8 cellular contexts compared by ENCODE assay signal in the genomic region with DNA sequence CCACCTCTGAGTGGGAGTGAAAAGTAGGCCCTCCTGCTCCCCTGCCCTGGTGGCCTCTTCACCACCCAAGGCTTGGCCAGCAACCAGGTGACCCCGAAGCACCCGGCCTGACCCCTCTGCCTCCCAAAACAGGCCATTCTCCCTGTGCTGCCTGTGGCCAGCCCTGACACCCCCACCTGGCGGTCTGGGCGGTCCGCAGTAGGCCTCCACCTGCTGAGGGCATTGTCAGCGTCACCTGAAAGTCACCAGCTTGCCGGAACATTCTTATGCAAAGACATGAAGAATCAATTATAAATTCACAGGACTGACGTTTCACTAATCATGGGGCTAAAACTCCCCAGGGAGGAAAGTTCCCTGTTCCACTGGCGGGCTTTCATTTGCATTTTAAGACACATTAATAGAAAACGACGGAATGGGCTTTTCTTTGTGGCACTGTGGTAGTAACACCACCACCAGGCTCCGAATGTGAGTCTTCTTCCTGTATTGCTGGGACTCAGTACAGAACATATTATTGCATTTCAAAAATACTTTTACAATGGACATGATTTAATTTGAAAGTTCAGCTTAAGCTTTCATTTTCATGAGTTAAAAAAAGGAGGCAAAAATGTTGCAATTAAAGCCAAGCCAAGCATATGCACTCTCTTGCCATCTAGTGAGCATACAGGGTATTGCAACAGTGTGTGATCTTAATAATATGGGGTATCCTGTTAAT. TPM values are rescaled to one million over a fixed set of nuclear protein-coding genes. Genes with fewer than 3 reads are reported as not detected.
DNase-seq lines count a peak whose midpoint lies in the region; ATAC-seq, FAIRE-seq and TF ChIP-seq lines count a peak whose summit lies in the region.

No MANE protein-coding gene starts in this region.

- TF ChIP-seq POLR2A in A549 (IDR thresholded peaks at IDR 0.05; ENCODE audit: low read length) (no peak), Peyer's patch (IDR thresholded peaks at IDR 0.05) (no peak), upper lobe of left lung (IDR thresholded peaks at IDR 0.05) (no peak)

- POLR2A ChIA-PET in A549 (lab: Yijun Ruan, JAX): interaction anchor here (1.1 kb wide), 1 partner anchor 96 kb away, joined by 3 read pairs; the partner anchor contains the start of gene RNASEH1

- peak in 1 of 2 experiments; percentile 41; a peak in 3 of 6 replicates for ATAC-seq in A549
- ATAC-seq in GM21717 (IDR thresholded peaks at IDR 0.05; ENCODE audit: unreplicated experiment): peak; percentile 68
- peak in 1 of 2 donors; percentile 55 for ATAC-seq in upper lobe of left lung (ENCODE audit: low FRiP score in 2 of 2)

- H3K4me2 ChIP-seq in A549: no peak overlapping the region

- CTCF ChIA-PET in A549 (lab: Yijun Ruan, JAX): interaction anchor here (0.6 to 6.3 kb wide), 25 partner anchors 9 to 1327 kb away, joined by 3 to 64 read pairs (median 4); no protein-coding TSS in a partner anchor

- peak; percentile 56 to 60 for DNase-seq in A549 (ENCODE audit: low read depth in 1 of 2, low spot score in 1 of 2)
- peak; percentile 53 for DNase-seq in EL
- peak in 2 of 3 donors; percentile 31 to 55 for DNase-seq in Peyer's patch
- peak; percentile 58 for DNase-seq in dedifferentiated amniotic fluid mesenchymal stem cell (ENCODE audit: extremely low spot score)
- peak; percentile 71 to 76 for DNase-seq in lung microvascular endothelial cell (ENCODE audit: low read depth in 2 of 2)
- peak in 1 of 2 donors; percentile 15 for DNase-seq in upper lobe of left lung

- peak; percentile 63 for FAIRE-seq in A549 (lab: Jason Lieb, UNC)

- H3K36me3 ChIP-seq in HUES64 (ENCODE audit: insufficient read depth, low read length) (peaks cover 15% of the 10 kb centered on the region), Peyer's patch (peaks cover 0 to 61% (median 0%) of the 10 kb centered on the region in 3 donors), upper lobe of left lung (peaks cover 0 to 77% (median 47%) of the 10 kb centered on the region in 4 donors)

- H3K4me1 ChIP-seq in A549: peaks cover 17% of the 10 kb centered on the region
- no peaks in the 10 kb centered on the region for H3K4me1 ChIP-seq in HUES64 (ENCODE audit: insufficient read depth, low read length)
- H3K4me1 ChIP-seq in Peyer's patch: no peaks in the 10 kb centered on the region
- H3K4me1 ChIP-seq in upper lobe of left lung: peaks cover 0 to 15% (median 8%) of the 10 kb centered on the region in 4 donors

- peak; percentile 82 for TF ChIP-seq CTCF in A549 (IDR thresholded peaks at IDR 0.05)
- peak; percentile 57 to 94 (median 91) for TF ChIP-seq CTCF in Peyer's patch (IDR thresholded peaks at IDR 0.05)
- peak; percentile 56 to 92 (median 82) for TF ChIP-seq CTCF in upper lobe of left lung (IDR thresholded peaks at IDR 0.05)

- H3K27ac ChIP-seq in A549 (no peak overlapping the region), HUES64 (ENCODE audit: low read depth, low read length) (0 out of 2 replicates have a peak overlapping the region, but pooled peaks have one; percentile 12), Peyer's patch (peak overlapping the region; percentile 0 to 59 (median 36)), upper lobe of left lung (peak overlapping the region in 2 of 4 donors; percentile 53 to 57)

- H3K27me3 ChIP-seq in HUES64 (ENCODE audit: insufficient read depth, low read length) (no peaks in the 10 kb centered on the region), Peyer's patch (no peaks in the 10 kb centered on the region), upper lobe of left lung (no peaks in the 10 kb centered on the region)

- no peak overlapping the region for H3K9ac ChIP-seq in HUES64 (ENCODE audit: low read depth, low read length)

- no peaks in the 10 kb centered on the region for H3K9me3 ChIP-seq in A549
- H3K9me3 ChIP-seq in HUES64 (ENCODE audit: insufficient read depth, low read depth, low read length): no peaks in the 10 kb centered on the region
- no peaks in the 10 kb centered on the region for H3K9me3 ChIP-seq in Peyer's patch
- H3K9me3 ChIP-seq in upper lobe of left lung: no peaks in the 10 kb centered on the region

- TF ChIP-seq RAD21 in A549 (conservative IDR thresholded peaks at IDR 0.05 in 1 of 2, IDR thresholded peaks at IDR 0.05 in 1 of 2): peak; percentile 63 to 64

- no peak overlapping the region for H3K4me3 ChIP-seq in A549
- no peak overlapping the region for H3K4me3 ChIP-seq in HUES64 (ENCODE audit: low read length)
- no peak overlapping the region for H3K4me3 ChIP-seq in Peyer's patch
- no peak overlapping the region for H3K4me3 ChIP-seq in upper lobe of left lung

- 64% methylated on average over 12 of the region's 12 CpGs for WGBS in A549 (ENCODE audit: missing lambda C conversion rate)
- 62% methylated on average over 12 of the region's 12 CpGs for WGBS in HUES64
- 70 to 79% methylated on average over 7 to 12 of the region's 12 CpGs for WGBS in upper lobe of left lung, 2 donors

- no peak for TF ChIP-seq EP300 in A549 (IDR thresholded peaks at IDR 0.05)
- TF ChIP-seq EP300 in upper lobe of left lung (IDR thresholded peaks at IDR 0.05): no peak

TF ChIP-seq in A549, 52 proteins besides CTCF, POLR2A, EP300 and RAD21:
- TF ChIP-seq CHD4 (IDR thresholded peaks at IDR 0.05; ENCODE audit: borderline replicate concordance) (no peak), ZC3H11A (IDR thresholded peaks at IDR 0.05) (peak; percentile 4; the same call in 1 of the 2 replicates), GATA3 (IDR thresholded peaks at IDR 0.05; ENCODE audit: borderline replicate concordance) (no peak), CEBPB (IDR thresholded peaks at IDR 0.05) (peak; percentile 76 to 79; a peak in 3 of 4 replicates), SMC3 (IDR thresholded peaks at IDR 0.05) (peak; percentile 61), CHD2 (IDR thresholded peaks at IDR 0.05; ENCODE audit: low read length, partially characterized antibody) (no peak), MAZ (IDR thresholded peaks at IDR 0.05; ENCODE audit: borderline replicate concordance, low read depth, low read length) (no peak)

RNA-seq across cellular contexts. Expression of gene ADI1, which starts 57.4 kb away (rescaled TPM):
- 42.7 and 47.9 TPM in 2 replicates for polyA plus RNA-seq in A549 (2011; rRNA removed)
- polyA plus RNA-seq in A549 (2012; cell fraction: cytosol; rRNA removed): 51.6 and 55.2 TPM in 2 replicates
- 31.2 and 42.2 TPM in 2 replicates for polyA plus RNA-seq in A549 (2012; cell fraction: nucleus; rRNA removed)
- 78.8 to 84.6 TPM (median 84.3 TPM) in 3 replicates for polyA plus RNA-seq in A549 (2017; fragmentation: RNase III; extraction: RNeasy Plus Mini Kit Qiagen cat#74134 plus additional on column Dnase treatment)
- 18.5 and 21.4 TPM in 2 replicates for polyA minus RNA-seq in A549 (2011; rRNA and poly(A)+ RNA removed)
- polyA plus RNA-seq in HUES64 (2013, experiment 1 of 2): 36.2 TPM
- 27.1 TPM for polyA plus RNA-seq in HUES64 (2013, experiment 2 of 2)
- total RNA-seq in Peyer's patch: 100 to 1,000 TPM in 1 of 4 donors, 10 to 100 TPM in 3; 43.7 to 207 (median 71.0) TPM
- 45.1 and 56.5 TPM in 2 replicates for total RNA-seq in lung microvascular endothelial cell
- total RNA-seq in upper lobe of left lung: 10 to 100 TPM; 40.9 to 87.3 (median 77.3) TPM

Comparison
In these comparisons a context has a peak if more than half of its experiments do, and no peak if none do; other contexts are left out.
1. H3K27ac ChIP-seq: peak in HUES64 (single experiment) and Peyer's patch (4 of 4); none in A549 (0 of 2).
2. Peak in every context shown above with its lines, with median percentiles within 50 percentile points of each other: CTCF ChIP-seq.